Comparison of ENCODE assay signal across 9 cellular contexts in genomic region chr14:67477926-67478915, GRCh38. TPM values are rescaled to one million over a fixed set of nuclear protein-coding genes. Genes with fewer than 3 reads are reported as not detected.
DNase-seq lines count a peak whose midpoint lies in the region; ATAC-seq and TF ChIP-seq lines count a peak whose summit lies in the region.
"Had no signal": no experiment of that assay in that cellular context is flagged by ENCODE, and none has a peak within 500 bp of the region (broad histone marks: within the 10 kb centered on the region; RNA-seq: fewer than 3 reads in every experiment).

No MANE protein-coding gene starts in this region.

- CTCF ChIA-PET in activated CD8-positive, alpha-beta T cell treated with anti-CD3 and anti-CD28 coated beads, Interleukin-2, amount 10 ng/mL, durations not matched to agents 7 days and 5 days (lab: Charles Lee) = no interaction called here

- no peak for ATAC-seq in activated CD8-positive, alpha-beta T cell treated with anti-CD3 and anti-CD28 coated beads, Interleukin-2, amount 10 ng/mL, durations not matched to agents 7 days and 5 days
- ATAC-seq in naive thymus-derived CD8-positive, alpha-beta T cell = no peak

- no peak for TF ChIP-seq POLR2A in erythroblast (IDR thresholded peaks at IDR 0.05; ENCODE audit: low read length)

- H3K4me1 Mint-ChIP-seq in activated CD8-positive, alpha-beta T cell treated with anti-CD3 and anti-CD28 coated beads, Interleukin-2, amount 10 ng/mL, durations not matched to agents 7 days and 5 days (ENCODE audit: low read depth) = peaks cover 9% of the 10 kb centered on the region
- H3K4me1 Mint-ChIP-seq in naive thymus-derived CD8-positive, alpha-beta T cell = peaks cover 31 to 50% (median 42%) of the 10 kb centered on the region in 4 donors
- H3K4me1 Mint-ChIP-seq in glutamatergic neuron (ENCODE audit: low read depth, unreplicated experiment) = peaks cover 8% of the 10 kb centered on the region

- DNase-seq in DMS53 treated with DMSO at 0.1 percent for 48 hours (lab: John Stamatoyannopoulos, UW; ENCODE audit: unreplicated experiment) = peak; percentile 53
- peak; percentile 17 for DNase-seq in NCI-H1436 treated with DMSO at 0.1 percent for 48 hours (lab: John Stamatoyannopoulos, UW)
- no peak for DNase-seq in activated CD8-positive, alpha-beta T cell treated with anti-CD3 and anti-CD28 coated beads, Interleukin-2, amount 10 ng/mL, durations not matched to agents 7 days and 5 days
- no peak for DNase-seq in naive thymus-derived CD8-positive, alpha-beta T cell
- no peak for DNase-seq in glutamatergic neuron
- DNase-seq in erythroblast (lab: John Stamatoyannopoulos, UW) = no peak
- DNase-seq in dermis blood vessel endothelial cell = no peak
- DNase-seq: activated CD8-positive, alpha-beta memory T cell treated with anti-CD3 and anti-CD28 coated beads, Interleukin-2, amount 50 U/mL, for 4 hours; COR-L47 had no signal

- TF ChIP-seq CTCF in glutamatergic neuron (IDR thresholded peaks at IDR 0.05; ENCODE audit: partially characterized antibody, unreplicated experiment) = no peak

- POLR2A ChIA-PET in activated CD8-positive, alpha-beta T cell treated with anti-CD3 and anti-CD28 coated beads, Interleukin-2, amount 10 ng/mL, durations not matched to agents 7 days and 5 days (lab: Charles Lee) = no interaction called here
- POLR2A ChIA-PET in naive thymus-derived CD8-positive, alpha-beta T cell (lab: Charles Lee) = interaction anchor here (0.6 to 1.6 kb wide), 3 partner anchors 13 to 122 kb away, joined by 3 read pairs; partner anchors contain the start of gene PIGH

- no peaks in the 10 kb centered on the region for H3K9me3 Mint-ChIP-seq in activated CD8-positive, alpha-beta T cell treated with anti-CD3 and anti-CD28 coated beads, Interleukin-2, amount 10 ng/mL, durations not matched to agents 7 days and 5 days (ENCODE audit: insufficient read depth)
- no peaks in the 10 kb centered on the region for H3K9me3 Mint-ChIP-seq in naive thymus-derived CD8-positive, alpha-beta T cell
- H3K9me3 Mint-ChIP-seq in glutamatergic neuron (ENCODE audit: unreplicated experiment) = peaks cover 8% of the 10 kb centered on the region

- no peak overlapping the region for H3K4me3 Mint-ChIP-seq in activated CD8-positive, alpha-beta T cell treated with anti-CD3 and anti-CD28 coated beads, Interleukin-2, amount 10 ng/mL, durations not matched to agents 7 days and 5 days
- H3K4me3 Mint-ChIP-seq in naive thymus-derived CD8-positive, alpha-beta T cell = no peak overlapping the region
- no peak overlapping the region for H3K4me3 Mint-ChIP-seq in glutamatergic neuron (ENCODE audit: unreplicated experiment)

- no peaks in the 10 kb centered on the region for H3K27me3 Mint-ChIP-seq in activated CD8-positive, alpha-beta T cell treated with anti-CD3 and anti-CD28 coated beads, Interleukin-2, amount 10 ng/mL, durations not matched to agents 7 days and 5 days (ENCODE audit: low read depth)
- H3K27me3 Mint-ChIP-seq in naive thymus-derived CD8-positive, alpha-beta T cell = no peaks in the 10 kb centered on the region
- H3K27me3 Mint-ChIP-seq in glutamatergic neuron (ENCODE audit: unreplicated experiment) = peaks cover 7% of the 10 kb centered on the region

- peak overlapping the region; percentile 2 for H3K27ac Mint-ChIP-seq in activated CD8-positive, alpha-beta T cell treated with anti-CD3 and anti-CD28 coated beads, Interleukin-2, amount 10 ng/mL, durations not matched to agents 7 days and 5 days
- H3K27ac Mint-ChIP-seq in naive thymus-derived CD8-positive, alpha-beta T cell = peak overlapping the region in 9 of 10 donors; percentile 52 to 87 (median 78)
- H3K27ac Mint-ChIP-seq in glutamatergic neuron (ENCODE audit: unreplicated experiment) = no peak overlapping the region

- no peaks in the 10 kb centered on the region for H3K36me3 Mint-ChIP-seq in activated CD8-positive, alpha-beta T cell treated with anti-CD3 and anti-CD28 coated beads, Interleukin-2, amount 10 ng/mL, durations not matched to agents 7 days and 5 days (ENCODE audit: low read depth)
- peaks cover 0 to 72% (median 17%) of the 10 kb centered on the region in 3 donors for H3K36me3 Mint-ChIP-seq in naive thymus-derived CD8-positive, alpha-beta T cell
- no peaks in the 10 kb centered on the region for H3K36me3 Mint-ChIP-seq in glutamatergic neuron (ENCODE audit: unreplicated experiment)

RNA-seq across cellular contexts. Expression of gene TMEM229B, which starts 10.3 kb away (rescaled TPM):
- 1 to 10 TPM; 9.9 to 10.0 TPM for total RNA-seq in activated CD8-positive, alpha-beta T cell treated with anti-CD3 and anti-CD28 coated beads, Interleukin-2, amount 10 ng/mL, durations not matched to agents 7 days and 5 days
- total RNA-seq in naive thymus-derived CD8-positive, alpha-beta T cell = 10 to 100 TPM; 22.5 to 25.6 TPM
- 10 to 100 TPM; 17.2 to 27.5 (median 17.3) TPM for polyA plus RNA-seq in naive thymus-derived CD8-positive, alpha-beta T cell
- total RNA-seq in glutamatergic neuron (ENCODE audit: unreplicated experiment) (7.5 TPM), dermis blood vessel endothelial cell (1.1 and 1.4 TPM in 2 replicates)

RNA-seq across cellular contexts. Expression of gene PLEKHH1, which starts 54.9 kb away (rescaled TPM):
- total RNA-seq in activated CD8-positive, alpha-beta T cell treated with anti-CD3 and anti-CD28 coated beads, Interleukin-2, amount 10 ng/mL, durations not matched to agents 7 days and 5 days = under 1 TPM; 0.42 to 0.99 TPM
- 1 to 10 TPM; 1.0 to 1.4 TPM for total RNA-seq in naive thymus-derived CD8-positive, alpha-beta T cell
- under 1 TPM in 2 of 3 donors, not detected in 1; 0.06 to 0.07 TPM for polyA plus RNA-seq in naive thymus-derived CD8-positive, alpha-beta T cell
- 32.4 TPM for total RNA-seq in glutamatergic neuron (ENCODE audit: unreplicated experiment)
- total RNA-seq in dermis blood vessel endothelial cell = 0.09 and 1.0 TPM in 2 replicates

Comparison
In these comparisons a context has a peak if more than half of its experiments do, and no peak if none do; other contexts are left out.
1. DNase-seq: peak in DMS53 treated with DMSO at 0.1 percent for 48 hours (single experiment) and NCI-H1436 treated with DMSO at 0.1 percent for 48 hours (single experiment); none in activated CD8-positive, alpha-beta T cell treated with anti-CD3 and anti-CD28 coated beads, Interleukin-2, amount 10 ng/mL, durations not matched to agents 7 days and 5 days (single experiment), naive thymus-derived CD8-positive, alpha-beta T cell (0 of 10), glutamatergic neuron (single experiment), erythroblast (0 of 2) and dermis blood vessel endothelial cell (single experiment).
2. RNA of gene PLEKHH1, which starts 54.9 kb away (total RNA-seq): 32.4 TPM in glutamatergic neuron (single experiment); 1.0 to 1.4 TPM in naive thymus-derived CD8-positive, alpha-beta T cell, 0.09 to 1.0 TPM in dermis blood vessel endothelial cell and 0.42 to 0.99 TPM in activated CD8-positive, alpha-beta T cell treated with anti-CD3 and anti-CD28 coated beads, Interleukin-2, amount 10 ng/mL, durations not matched to agents 7 days and 5 days; every median in the first group is over 10 times any median in the second.